15 cellular contexts compared by ENCODE assay signal in genomic region chr12:132465269-132466190, GRCh38. TPM values are rescaled to one million over a fixed set of nuclear protein-coding genes. Genes with fewer than 3 reads are reported as not detected.
DNase-seq lines count a peak whose midpoint lies in the region; TF ChIP-seq lines count a peak whose summit lies in the region.
"Had no signal": no experiment of that assay in that cellular context is flagged by ENCODE, and none has a peak within 500 bp of the region (broad histone marks: within the 10 kb centered on the region; RNA-seq: fewer than 3 reads in every experiment).

No MANE protein-coding gene starts in this region.

- no peak overlapping the region for H2BK15ac ChIP-seq in neuronal stem cell (ENCODE audit: low read length)

- no peaks in the 10 kb centered on the region for H3K79me2 ChIP-seq in Karpas-422 (ENCODE audit: low read length)

- H3K36me3 ChIP-seq in Karpas-422 (ENCODE audit: insufficient read depth, low read length) (no peaks in the 10 kb centered on the region), WERI-Rb-1 (peaks cover 49% of the 10 kb centered on the region), neuronal stem cell (replicated peaks in 1 of 2; ENCODE audit: control insufficient read depth in 2 of 2, insufficient read depth in 2 of 2, low read length in 2 of 2) (no peaks in the 10 kb centered on the region), ascending aorta (no peaks in the 10 kb centered on the region)
- H3K36me3 ChIP-seq: HAP-1 had no signal

- H3K4me1 ChIP-seq in Karpas-422 (ENCODE audit: low read length) (peaks cover 16% of the 10 kb centered on the region), neuronal stem cell (ENCODE audit: control insufficient read depth in 2 of 2, insufficient read depth in 1 of 2, low read depth in 1 of 2, low read length in 2 of 2) (peaks cover 0 to 10% of the 10 kb centered on the region in 2 donors), ascending aorta (no peaks in the 10 kb centered on the region)
- H3K4me1 ChIP-seq: foreskin keratinocyte, HAP-1 had no signal

- in situ Hi-C loops in GM13976 (cut with MboI; ENCODE audit: low sequenced_read_pairs, unreplicated experiment), result no loop called here

- DNase-seq in NCI-H1092 treated with DMSO at 0.1 percent for 48 hours (lab: John Stamatoyannopoulos, UW) (peak; percentile 21), NCI-H1092 (lab: John Stamatoyannopoulos, UW) (no peak), Karpas-422 (peak; percentile 37), WERI-Rb-1 (peak; percentile 97), neuronal stem cell (ENCODE audit: low spot score) (no peak), GM13976 (ENCODE audit: low spot score) (no peak), KG1 (lab: John Stamatoyannopoulos, UW) (no peak), ascending aorta (ENCODE audit: low spot score in 2 of 2) (no peak)
- DNase-seq: activated naive CD4-positive, alpha-beta T cell treated with anti-CD3 and anti-CD28 coated beads for 36 hours; COR-L47; foreskin keratinocyte; NCI-H526; occipital lobe; small intestine had no signal

- no peak overlapping the region for H3K4ac ChIP-seq in neuronal stem cell (ENCODE audit: low read length)

- H3K27ac ChIP-seq in Karpas-422 (ENCODE audit: low read length), result no peak overlapping the region
- H3K27ac ChIP-seq in WERI-Rb-1, result peak overlapping the region; percentile 76
- H3K27ac ChIP-seq in neuronal stem cell (replicated peaks; ENCODE audit: low read length), result no peak overlapping the region
- H3K27ac ChIP-seq in ascending aorta, result no peak overlapping the region
- H3K27ac ChIP-seq: foreskin keratinocyte had no signal

- no peak overlapping the region for H2AFZ ChIP-seq in Karpas-422 (ENCODE audit: low read length)
- H2AFZ ChIP-seq in neuronal stem cell (ENCODE audit: low read length), result no peak overlapping the region

- WGBS in neuronal stem cell (ENCODE audit: extremely low coverage in 2 of 2, insufficient read length in 2 of 2, insufficient replicate concordance in 1 of 2), 2 donors, result no CpG with 5 or more reads among the region's 17 CpGs

- no peaks in the 10 kb centered on the region for H3K9me2 ChIP-seq in Karpas-422 (replicated peaks; ENCODE audit: insufficient read depth, low read length)

- H3K9ac ChIP-seq in Karpas-422 (ENCODE audit: low read length) (no peak overlapping the region), neuronal stem cell (ENCODE audit: low read depth, low read length, poor library complexity) (no peak overlapping the region)

- H4K20me1 ChIP-seq in Karpas-422 (ENCODE audit: insufficient read depth, low read depth, low read length), result no peaks in the 10 kb centered on the region

- no peak overlapping the region for H3K14ac ChIP-seq in neuronal stem cell (ENCODE audit: low read length)

- no peak overlapping the region for H3K4me3 ChIP-seq in Karpas-422 (ENCODE audit: low read length)
- H3K4me3 ChIP-seq in WERI-Rb-1 (ENCODE audit: low read depth, low read length), result no peak overlapping the region; the same call in 1 of the 2 replicates
- no peak overlapping the region for H3K4me3 ChIP-seq in neuronal stem cell (ENCODE audit: low read length in 2 of 2)
- H3K4me3 ChIP-seq in ascending aorta, result no peak overlapping the region
- H3K4me3 ChIP-seq: HAP-1 had no signal

- H2BK12ac ChIP-seq in neuronal stem cell (ENCODE audit: low read length), result no peak overlapping the region

- no peak overlapping the region for H3K23ac ChIP-seq in neuronal stem cell (ENCODE audit: low read depth, low read length, poor library complexity)

- H3K18ac ChIP-seq in neuronal stem cell (ENCODE audit: low read length), result peak overlapping the region; percentile 55

- H4K91ac ChIP-seq in neuronal stem cell (ENCODE audit: low read depth, low read length, poor library complexity), result no peak overlapping the region

- H4K8ac ChIP-seq in neuronal stem cell (ENCODE audit: low read depth, low read length), result peak overlapping the region; percentile 74

- H2AK5ac ChIP-seq in neuronal stem cell (ENCODE audit: low read depth, low read length), result peak overlapping the region; percentile 39

- no peaks in the 10 kb centered on the region for H3K79me1 ChIP-seq in neuronal stem cell (ENCODE audit: low read depth, low read length)

- H3K9me3 ChIP-seq in Karpas-422 (ENCODE audit: low read length), result peaks cover 6% of the 10 kb centered on the region; the same call in 1 of the 2 replicates
- H3K9me3 ChIP-seq in WERI-Rb-1 (ENCODE audit: severe bottlenecking), result peaks cover 3% of the 10 kb centered on the region
- peaks cover 4 to 5% of the 10 kb centered on the region in 2 donors for H3K9me3 ChIP-seq in neuronal stem cell (replicated peaks in 1 of 2; ENCODE audit: control insufficient read depth in 2 of 2, insufficient read depth in 1 of 2, low read depth in 1 of 2, low read length in 2 of 2)
- no peaks in the 10 kb centered on the region for H3K9me3 ChIP-seq in ascending aorta
- H3K9me3 ChIP-seq: HAP-1 had no signal

- H2BK5ac ChIP-seq in neuronal stem cell (ENCODE audit: low read length), result peak overlapping the region; percentile 88

- TF ChIP-seq CTCF in WERI-Rb-1 (IDR thresholded peaks at IDR 0.05; ENCODE audit: low read depth, low read length), result no peak
- no peak for TF ChIP-seq CTCF in GM13976 (IDR thresholded peaks at IDR 0.05; ENCODE audit: borderline replicate concordance, control extremely low read depth, extremely low read depth, insufficient read depth, missing control alignments)
- no peak for TF ChIP-seq CTCF in ascending aorta (IDR thresholded peaks at IDR 0.05)

- H3K27me3 ChIP-seq in Karpas-422 (ENCODE audit: low read length), result no peaks in the 10 kb centered on the region
- H3K27me3 ChIP-seq in WERI-Rb-1 (ENCODE audit: insufficient read depth, low read depth, severe bottlenecking), result no peaks in the 10 kb centered on the region
- no peaks in the 10 kb centered on the region for H3K27me3 ChIP-seq in neuronal stem cell (ENCODE audit: control insufficient read depth in 3 of 3, insufficient read depth in 3 of 3, low read depth in 1 of 3, low read length in 3 of 3)
- no peaks in the 10 kb centered on the region for H3K27me3 ChIP-seq in ascending aorta
- H3K27me3 ChIP-seq: foreskin keratinocyte had no signal

- intact Hi-C loops in ascending aorta (cut with DNase I), result no loop called here

- H3K4me2 ChIP-seq in Karpas-422 (ENCODE audit: low read depth, low read length, poor library complexity, severe bottlenecking) (no peak overlapping the region), neuronal stem cell (ENCODE audit: insufficient read depth, low read length, poor library complexity, severe bottlenecking) (no peak overlapping the region)

- no peak overlapping the region for H2BK120ac ChIP-seq in neuronal stem cell (ENCODE audit: low read depth, low read length)

RNA-seq across cellular contexts. Expression of gene FBRSL1, which starts 24.4 kb away (rescaled TPM):
- 4.0 and 4.1 TPM in 2 replicates for total RNA-seq in Karpas-422 (2014; rRNA removed; shearing (Covaris generic); ENCODE audit: low replicate concordance)
- 61.7 TPM for polyA plus RNA-seq in neuronal stem cell (2013, experiment 1 of 2)
- polyA plus RNA-seq in neuronal stem cell (2013, experiment 2 of 2), result 70.1 TPM
- total RNA-seq in ascending aorta, result 40.7 TPM

Comparison
In these comparisons a context has a peak if more than half of its experiments do, and no peak if none do; other contexts are left out.
1. DNase-seq: peak in NCI-H1092 treated with DMSO at 0.1 percent for 48 hours (single experiment), Karpas-422 (single experiment) and WERI-Rb-1 (single experiment); none in NCI-H1092 (single experiment), neuronal stem cell (single experiment), GM13976 (single experiment), KG1 (single experiment) and ascending aorta (0 of 2).